Comparison of ENCODE assay signal across 8 cellular contexts in genomic region chr12:54217309-54217661, GRCh38. TPM values are rescaled to one million over a fixed set of nuclear protein-coding genes. Genes with fewer than 3 reads are reported as not detected.
A peak's percentile ranks its signal among the peaks of the same experiment; 100 is the strongest.
DNase-seq lines count a peak whose midpoint lies in the region; ATAC-seq and TF ChIP-seq lines count a peak whose summit lies in the region.

No MANE protein-coding gene starts in this region.

- CTCF ChIA-PET in AG04449 (lab: Yijun Ruan, JAX) (interaction anchor here (1.3 to 6.4 kb wide), 23 partner anchors 8 to 472 kb away, joined by 3 to 192 read pairs (median 14); partner anchors contain the start of genes CBX5, COPZ1, HNRNPA1 and HOXC10), mammary epithelial cell (lab: Charles Lee; ENCODE audit: low non-redundant PET) (interaction anchor here (0.6 kb wide), 1 partner anchor 108 kb away, joined by 3 read pairs; the partner anchor contains the start of gene COPZ1)

- H3K27me3 Mint-ChIP-seq in naive thymus-derived CD8-positive, alpha-beta T cell = peaks cover 0 to 12% (median 6%) of the 10 kb centered on the region in 5 donors

- H3K4me3 Mint-ChIP-seq in naive thymus-derived CD8-positive, alpha-beta T cell = peak overlapping the region; percentile 74 to 91 (median 84)

- H3K27ac ChIP-seq in HUES6 (ENCODE audit: low read depth, low read length) = no peak overlapping the region
- peak overlapping the region; percentile 9 for H3K27ac ChIP-seq in mammary epithelial cell (ENCODE audit: insufficient read depth, low read depth, low read length)

- no peaks in the 10 kb centered on the region for H3K9me3 Mint-ChIP-seq in naive thymus-derived CD8-positive, alpha-beta T cell

- no TSS peak for BruUV-seq in mammary epithelial cell (replicated peaks; lab: Mats Ljungman, UMichigan)

- H3K9me3 ChIP-seq in HUES6 (ENCODE audit: control insufficient read depth, insufficient read depth, low read depth, low read length) = no peaks in the 10 kb centered on the region
- no peaks in the 10 kb centered on the region for H3K9me3 ChIP-seq in mammary epithelial cell (replicated peaks; ENCODE audit: insufficient read depth, low read length)

- WGBS in mammary epithelial cell (ENCODE audit: low coverage, missing lambda C conversion rate) = 4% methylated on average over 4 of the region's 11 CpGs

- TF ChIP-seq CTCF in AG04449 (IDR thresholded peaks at IDR 0.05; ENCODE audit: insufficient read depth, low read length, missing control alignments) (no peak), mammary epithelial cell (conservative IDR thresholded peaks at IDR 0.05 in 1 of 2, IDR thresholded peaks at IDR 0.05 in 1 of 2; ENCODE audit: extremely low read depth in 1 of 2, insufficient read depth in 1 of 2, low read depth in 1 of 2, low read length in 2 of 2) (no peak)

- H3K4me2 ChIP-seq in mammary epithelial cell (ENCODE audit: insufficient read depth, low read depth, low read length) = peak overlapping the region; percentile 60

- H3K36me3 Mint-ChIP-seq in naive thymus-derived CD8-positive, alpha-beta T cell = no peaks in the 10 kb centered on the region

- H3K9ac ChIP-seq in HUES6 (ENCODE audit: low read length) (peak overlapping the region; percentile 18), mammary epithelial cell (ENCODE audit: insufficient read depth, low read length) (peak overlapping the region; percentile 26)

- POLR2A ChIA-PET in AG04449 (lab: Yijun Ruan, JAX) = no interaction called here
- POLR2A ChIA-PET in naive thymus-derived CD8-positive, alpha-beta T cell (lab: Charles Lee) = interaction anchor here (1.5 to 2.1 kb wide), 3 partner anchors 10 to 107 kb away, joined by 4 to 8 read pairs (median 5); partner anchors contain the start of genes CBX5, COPZ1 and HNRNPA1

- no peak for DNase-seq in AG04449 (ENCODE audit: low read depth, low spot score)
- no peak for DNase-seq in mammary epithelial cell
- DNase-seq in naive thymus-derived CD8-positive, alpha-beta T cell = no peak
- DNase-seq in CD1c-positive myeloid dendritic cell (ENCODE audit: extremely low spot score) = no peak
- no peak for DNase-seq in EL

- peaks cover 16 to 50% (median 35%) of the 10 kb centered on the region in 4 donors for H3K4me1 Mint-ChIP-seq in naive thymus-derived CD8-positive, alpha-beta T cell

- H3K36me3 ChIP-seq in HUES6 (ENCODE audit: control insufficient read depth, insufficient read depth, low read length) = no peaks in the 10 kb centered on the region
- H3K36me3 ChIP-seq in mammary epithelial cell (ENCODE audit: insufficient read depth, low read length) = no peaks in the 10 kb centered on the region

- in situ Hi-C loops in mammary epithelial cell (cut with MboI; ENCODE audit: low sequenced_read_pairs in 2 of 2) = loop anchor here in 1 of 2 donors (5.0 kb wide), 1 partner anchor 145 kb away; the partner anchor contains the start of gene GPR84

- H3K4me3 ChIP-seq in AG04449 (ENCODE audit: low read depth, low read length) = peak overlapping the region; percentile 47
- H3K4me3 ChIP-seq in HUES6 (ENCODE audit: low read depth, low read length) = peak overlapping the region; percentile 77
- H3K4me3 ChIP-seq in mammary epithelial cell (replicated peaks in 1 of 3; ENCODE audit: insufficient read depth in 1 of 3, low read depth in 2 of 3, low read length in 3 of 3) = peak overlapping the region in 2 of 3 experiments; percentile 21 to 23

- no peaks in the 10 kb centered on the region for H4K20me1 ChIP-seq in mammary epithelial cell (ENCODE audit: insufficient read depth, low read length)

- intact Hi-C loops in mammary epithelial cell (cut with micrococcal nuclease) = no loop called here

- peak overlapping the region in 5 of 10 donors; percentile 36 to 93 (median 66) for H3K27ac Mint-ChIP-seq in naive thymus-derived CD8-positive, alpha-beta T cell

- H2AFZ ChIP-seq in mammary epithelial cell (ENCODE audit: low read depth, low read length) = peak overlapping the region; percentile 95

- H3K79me2 ChIP-seq in mammary epithelial cell (ENCODE audit: insufficient read depth, low read length) = no peaks in the 10 kb centered on the region

- ATAC-seq in naive thymus-derived CD8-positive, alpha-beta T cell = no peak
- ATAC-seq in GM21423 (IDR thresholded peaks at IDR 0.05; ENCODE audit: unreplicated experiment) (no peak), GM18511 (IDR thresholded peaks at IDR 0.05; ENCODE audit: unreplicated experiment) (no peak)

- dilution Hi-C loops in mammary epithelial cell (cut with HindIII; ENCODE audit: low sequenced_read_pairs) = loop anchor here (5.0 to 10.0 kb wide), 3 partner anchors 105 to 202 kb away; partner anchors contain the start of gene GPR84

- H3K27me3 ChIP-seq in HUES6 (ENCODE audit: control insufficient read depth, insufficient read depth, low read length) = peaks cover 53% of the 10 kb centered on the region
- H3K27me3 ChIP-seq in mammary epithelial cell (ENCODE audit: insufficient read depth, low read length) = no peaks in the 10 kb centered on the region

- H3K4me1 ChIP-seq in HUES6 (ENCODE audit: control insufficient read depth, insufficient read depth, low read length) (peaks cover 20% of the 10 kb centered on the region), mammary epithelial cell (ENCODE audit: insufficient read depth, low read length) (peaks cover 31% of the 10 kb centered on the region)

RNA-seq across cellular contexts. Expression of gene SMUG1, which starts 28.5 kb away (rescaled TPM):
- 10 to 100 TPM; 30.7 to 52.7 TPM for total RNA-seq in mammary epithelial cell
- 54.7 TPM for polyA plus RNA-seq in mammary epithelial cell
- polyA minus RNA-seq in mammary epithelial cell = 80.1 TPM
- 10 to 100 TPM; 21.0 to 22.0 TPM for total RNA-seq in naive thymus-derived CD8-positive, alpha-beta T cell
- polyA plus RNA-seq in naive thymus-derived CD8-positive, alpha-beta T cell = 10 to 100 TPM; 15.4 to 23.6 (median 17.6) TPM

Comparison
In these comparisons a context has a peak if more than half of its experiments do, and no peak if none do; other contexts are left out.
1. H3K4me3 ChIP-seq: peak in every context shown above with its lines; median percentile 77 in HUES6; 47 in AG04449; 22 in mammary epithelial cell.